Comparison of ENCODE assay signal across 9 cellular contexts in genomic region chr3:131361464-131362421, GRCh38. TPM values are rescaled to one million over a fixed set of nuclear protein-coding genes. Genes with fewer than 3 reads are reported as not detected.
DNase-seq lines count a peak whose midpoint lies in the region; ATAC-seq, FAIRE-seq and TF ChIP-seq lines count a peak whose summit lies in the region.
"Had no signal": no experiment of that assay in that cellular context is flagged by ENCODE, and none has a peak within 500 bp of the region (broad histone marks: within the 10 kb centered on the region; RNA-seq: fewer than 3 reads in every experiment).

No MANE protein-coding gene starts in this region.

- no peak for TF ChIP-seq POLR2A in GM12891 (IDR thresholded peaks at IDR 0.05; ENCODE audit: low read depth, low read length)

- H3K4me3 ChIP-seq in HFF-Myc (replicated peaks; ENCODE audit: low read depth, low read length) (0 out of 2 replicates have a peak overlapping the region, but pooled peaks have one; percentile 3), colonic mucosa (peak overlapping the region; percentile 50), kidney epithelial cell (ENCODE audit: low read depth, low read length) (peak overlapping the region; percentile 48)

- H3K4me1 ChIP-seq in colonic mucosa: peaks cover 8% of the 10 kb centered on the region

- no peak for TF ChIP-seq CTCF in HFF-Myc (IDR thresholded peaks at IDR 0.05; ENCODE audit: low read depth, low read length, missing control alignments)
- no peak for TF ChIP-seq CTCF in colonic mucosa (IDR thresholded peaks at IDR 0.05)
- TF ChIP-seq CTCF in kidney epithelial cell (IDR thresholded peaks at IDR 0.05; ENCODE audit: insufficient read depth, low read length, poor library complexity, severe bottlenecking): no peak

- peak; percentile 72 for ATAC-seq in stimulated activated effector memory CD8-positive, alpha-beta T cell treated with anti-CD3 and anti-CD28 coated beads, Interleukin-12 subunit alpha, Interleukin-12 subunit beta, amount 100 ng/mL, for 72 hours
- ATAC-seq in SK-N-SH treated with all-trans-retinoic acid at 6 μM for 48 hours: no peak

- H3K9ac ChIP-seq in colonic mucosa (ENCODE audit: low read depth in 2 of 2, low read length in 2 of 2): peak overlapping the region; percentile 57 to 93

- H3K36me3 Mint-ChIP-seq in stimulated activated effector memory CD8-positive, alpha-beta T cell treated with anti-CD3 and anti-CD28 coated beads, Interleukin-12 subunit alpha, Interleukin-12 subunit beta, amount 100 ng/mL, for 72 hours: peaks cover 4% of the 10 kb centered on the region

- H3K4me3 Mint-ChIP-seq in stimulated activated effector memory CD8-positive, alpha-beta T cell treated with anti-CD3 and anti-CD28 coated beads, Interleukin-12 subunit alpha, Interleukin-12 subunit beta, amount 100 ng/mL, for 72 hours: peak overlapping the region; percentile 66

- peak overlapping the region; percentile 37 for H3K27ac Mint-ChIP-seq in stimulated activated effector memory CD8-positive, alpha-beta T cell treated with anti-CD3 and anti-CD28 coated beads, Interleukin-12 subunit alpha, Interleukin-12 subunit beta, amount 100 ng/mL, for 72 hours

- intact Hi-C loops in colonic mucosa (cut with DNase I): loop anchor here (10.0 kb wide), 1 partner anchor 337 kb away; the partner anchor contains the start of genes ASTE1 and NEK11

- H3K27me3 ChIP-seq in colonic mucosa (no peaks in the 10 kb centered on the region), kidney epithelial cell (ENCODE audit: control insufficient read depth, insufficient read depth, low read length) (no peaks in the 10 kb centered on the region)

- peak overlapping the region; percentile 70 for H3K27ac ChIP-seq in colonic mucosa
- H3K27ac ChIP-seq: VCaP had no signal

- no peaks in the 10 kb centered on the region for H3K36me3 ChIP-seq in colonic mucosa
- H3K36me3 ChIP-seq in kidney epithelial cell (ENCODE audit: control insufficient read depth, insufficient read depth, low read length): no peaks in the 10 kb centered on the region

- no peaks in the 10 kb centered on the region for H3K9me3 Mint-ChIP-seq in stimulated activated effector memory CD8-positive, alpha-beta T cell treated with anti-CD3 and anti-CD28 coated beads, Interleukin-12 subunit alpha, Interleukin-12 subunit beta, amount 100 ng/mL, for 72 hours

- peak; percentile 70 for FAIRE-seq in GM12891 (lab: Jason Lieb, UNC)

- DNase-seq in GM12891 (ENCODE audit: insufficient read length, low spot score) (peak; percentile 60), HFF-Myc (ENCODE audit: extremely low read depth, low read depth) (no peak), NCI-H510A treated with DMSO at 0.1 percent for 48 hours (lab: John Stamatoyannopoulos, UW) (peak; percentile 83), colonic mucosa (peak; percentile 96), kidney epithelial cell (ENCODE audit: low read depth) (peak; percentile 69), NCI-H2171 treated with DMSO at 0.1 percent for 48 hours (lab: John Stamatoyannopoulos, UW) (no peak)
- DNase-seq in stimulated activated effector memory CD8-positive, alpha-beta T cell treated with anti-CD3 and anti-CD28 coated beads, Interleukin-12 subunit alpha, Interleukin-12 subunit beta, amount 100 ng/mL, for 72 hours (ENCODE audit: low spot score in 2 of 2): no peak

- peaks cover 15% of the 10 kb centered on the region for H3K4me1 Mint-ChIP-seq in stimulated activated effector memory CD8-positive, alpha-beta T cell treated with anti-CD3 and anti-CD28 coated beads, Interleukin-12 subunit alpha, Interleukin-12 subunit beta, amount 100 ng/mL, for 72 hours

- H3K9me3 ChIP-seq in colonic mucosa: no peaks in the 10 kb centered on the region

TF ChIP-seq in GM12891, 5 proteins besides CTCF, POLR2A, EP300 and RAD21:
- TF ChIP-seq TAF1 (IDR thresholded peaks at IDR 0.05; ENCODE audit: low read depth, low read length): no peak
- no peak for TF ChIP-seq SPI1 (IDR thresholded peaks at IDR 0.05; ENCODE audit: low read depth, low read length)
- no peak for TF ChIP-seq PAX5 (IDR thresholded peaks at IDR 0.05; ENCODE audit: insufficient read depth, low read length, severe bottlenecking)
- TF ChIP-seq POLR2AphosphoS5 (IDR thresholded peaks at IDR 0.05; ENCODE audit: low read depth, low read length): no peak
- no peak for TF ChIP-seq POU2F2 (IDR thresholded peaks at IDR 0.05; ENCODE audit: low read depth, low read length)

TF ChIP-seq in SK-N-SH treated with all-trans-retinoic acid at 6 μM for 48 hours, 23 proteins besides CTCF, POLR2A, EP300 and RAD21:
- TF ChIP-seq GLIS3 (CRISPR knock-in tag; IDR thresholded peaks at IDR 0.05) (no peak), ZNF8 (CRISPR knock-in tag; IDR thresholded peaks at IDR 0.05) (no peak), CSRNP3 (CRISPR knock-in tag; IDR thresholded peaks at IDR 0.05) (no peak), CSDC2 (CRISPR knock-in tag; IDR thresholded peaks at IDR 0.05) (no peak), BACH2 (CRISPR knock-in tag; IDR thresholded peaks at IDR 0.05; ENCODE audit: borderline replicate concordance) (no peak), ZNF565 (CRISPR knock-in tag; conservative IDR thresholded peaks at IDR 0.05; ENCODE audit: low read depth) (no peak), ARNTL (CRISPR knock-in tag; IDR thresholded peaks at IDR 0.05; ENCODE audit: borderline replicate concordance, low read depth) (no peak), TSHZ2 (CRISPR knock-in tag; IDR thresholded peaks at IDR 0.05) (no peak), TOX (CRISPR knock-in tag; IDR thresholded peaks at IDR 0.05; ENCODE audit: borderline replicate concordance) (no peak)

RNA-seq across cellular contexts. Expression of gene NUDT16, which starts 19.8 kb away (rescaled TPM):
- polyA plus RNA-seq in GM12891 (2012; ENCODE audit: low read depth, missing spikeins): 8.7 TPM
- total RNA-seq in colonic mucosa (10 to 100 TPM; 37.7 to 39.4 TPM), kidney epithelial cell (13.1 and 14.0 TPM in 2 replicates)

Comparison
In these comparisons a context has a peak if more than half of its experiments do, and no peak if none do; other contexts are left out.
1. DNase-seq: peak in GM12891 (single experiment), NCI-H510A treated with DMSO at 0.1 percent for 48 hours (single experiment), colonic mucosa (single experiment) and kidney epithelial cell (single experiment); none in HFF-Myc (single experiment), stimulated activated effector memory CD8-positive, alpha-beta T cell treated with anti-CD3 and anti-CD28 coated beads, Interleukin-12 subunit alpha, Interleukin-12 subunit beta, amount 100 ng/mL, for 72 hours (0 of 2) and NCI-H2171 treated with DMSO at 0.1 percent for 48 hours (single experiment).
2. Peak in every context shown above with its lines, with median percentiles within 50 percentile points of each other: H3K4me3 ChIP-seq.